Comparison of ENCODE assay signal across 8 cellular contexts in the genomic region with DNA sequence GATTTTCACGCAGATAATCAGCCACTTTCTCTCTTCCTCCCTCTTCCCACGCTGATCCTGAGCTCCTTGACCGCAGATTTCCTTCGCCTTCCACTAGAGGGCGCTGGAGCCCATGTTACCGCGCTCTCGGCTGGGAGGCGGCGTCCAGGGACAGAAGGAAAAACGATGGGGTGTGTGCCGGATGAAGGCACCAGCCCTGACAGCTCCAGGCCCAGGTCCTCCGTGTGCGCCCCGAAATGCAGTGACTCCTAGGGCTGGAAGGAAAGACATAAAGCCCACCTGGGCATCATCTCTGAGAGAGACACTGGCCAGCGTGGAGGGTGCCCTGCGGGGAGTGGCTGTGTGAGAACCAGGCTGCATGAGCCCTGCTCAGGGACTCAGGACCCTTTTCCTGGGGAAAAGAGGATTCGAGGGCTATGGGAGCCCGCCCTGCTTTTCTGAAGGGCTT. TPM values are rescaled to one million over a fixed set of nuclear protein-coding genes. Genes with fewer than 3 reads are reported as not detected.
DNase-seq lines count a peak whose midpoint lies in the region; ATAC-seq, FAIRE-seq and TF ChIP-seq lines count a peak whose summit lies in the region.

No MANE protein-coding gene starts in this region.

- CTCF ChIA-PET in H1 (lab: Charles Lee; ENCODE audit: partially characterized antibody): interaction anchor here (0.6 to 3.7 kb wide), 49 partner anchors 8 to 1898 kb away, joined by 3 to 43 read pairs (median 4); no protein-coding TSS in a partner anchor

- peak; percentile 93 to 94 for TF ChIP-seq RAD21 in H1 (IDR thresholded peaks at IDR 0.05 in 1 of 2, conservative IDR thresholded peaks at IDR 0.05 in 1 of 2; ENCODE audit: low read depth in 2 of 2, low read length in 2 of 2)

- no peak overlapping the region for H4K91ac ChIP-seq in H1 (replicated peaks; ENCODE audit: insufficient read length, low read length)

- ATAC-seq in HG03135 (IDR thresholded peaks at IDR 0.05; ENCODE audit: unreplicated experiment): peak; percentile 73
- ATAC-seq in memory B cell (ENCODE audit: low read depth): no peak

- no peak overlapping the region for H3K56ac ChIP-seq in H1 (replicated peaks; ENCODE audit: insufficient read length, low read depth, low read length)

- no peak overlapping the region for H2BK12ac ChIP-seq in H1 (ENCODE audit: low read depth, low read length)

- no peak overlapping the region for H4K5ac ChIP-seq in H1 (ENCODE audit: insufficient read length, low read depth, low read length)

- H3K23me2 ChIP-seq in H1 (ENCODE audit: low read depth, low read length): no peaks in the 10 kb centered on the region

- H3K79me1 ChIP-seq in H1 (ENCODE audit: low read depth, low read length): no peaks in the 10 kb centered on the region

- no peak overlapping the region for H3K18ac ChIP-seq in H1 (ENCODE audit: extremely low read depth, low read length)

- no peak for TF ChIP-seq POLR2A in H1 (IDR thresholded peaks at IDR 0.05; ENCODE audit: control extremely low read depth in 1 of 2, low read depth in 2 of 2, low read length in 2 of 2)

- H3K4ac ChIP-seq in H1 (replicated peaks; ENCODE audit: insufficient read length, low read depth, low read length): no peak overlapping the region

- peak overlapping the region in 1 of 2 experiments; percentile 66; a peak in 3 of 4 replicates for H3K4me2 ChIP-seq in H1 (ENCODE audit: insufficient read depth in 1 of 2, low read depth in 2 of 2, low read length in 2 of 2)

- FAIRE-seq in H1 (lab: Jason Lieb, UNC): peak; percentile 63

- no peaks in the 10 kb centered on the region; a peak in 1 of 7 replicates for H3K27me3 ChIP-seq in H1 (replicated peaks in 1 of 4; ENCODE audit: control insufficient read depth in 3 of 4, extremely low read depth in 1 of 4, insufficient read depth in 3 of 4, low read length in 3 of 4)

- POLR2A ChIA-PET in H1 (lab: Charles Lee; ENCODE audit: partially characterized antibody): no interaction called here

- H4K20me1 ChIP-seq in H1 (replicated peaks in 1 of 2; ENCODE audit: control insufficient read depth in 1 of 2, insufficient read depth in 2 of 2, low read length in 2 of 2): no peaks in the 10 kb centered on the region

- H2BK5ac ChIP-seq in H1 (ENCODE audit: low read depth, low read length): no peak overlapping the region

- TF ChIP-seq CTCF in H1 (IDR thresholded peaks at IDR 0.05; ENCODE audit: control extremely low read depth in 1 of 3, insufficient read depth in 1 of 3, low read depth in 1 of 3, low read length in 3 of 3): peak; percentile 84 to 89 (median 87)

- H3K9me3 Mint-ChIP-seq in memory B cell: no peaks in the 10 kb centered on the region

- no peak overlapping the region for H3K23ac ChIP-seq in H1 (ENCODE audit: insufficient read length)

- no peaks in the 10 kb centered on the region for H3K36me3 ChIP-seq in H1 (ENCODE audit: control insufficient read depth in 2 of 4, insufficient read depth in 4 of 4, low read length in 3 of 4)

- 21% methylated on average over 19 of the region's 19 CpGs; no CpG with 5 or more reads in 1 of the 2 experiments for WGBS in H1 (ENCODE audit: extremely low coverage in 1 of 2, insufficient coverage in 1 of 2, insufficient read length in 1 of 2, insufficient replicate concordance in 2 of 2, low coverage in 1 of 2, low lambda C conversion rate in 2 of 2, missing lambda C conversion rate in 1 of 2), 2 experiments

- H2BK20ac ChIP-seq in H1 (ENCODE audit: low read length): no peak overlapping the region

- no peak overlapping the region; the same call in 1 of the 2 replicates for H4K8ac ChIP-seq in H1 (ENCODE audit: extremely low read depth, insufficient read depth, low read length)

- H3K4me1 Mint-ChIP-seq in memory B cell: peaks cover 5% of the 10 kb centered on the region

- H3K4me3 Mint-ChIP-seq in memory B cell: no peak overlapping the region

- H3K27ac ChIP-seq in H1 (ENCODE audit: low read depth, low read length): no peak overlapping the region

- H3K9me3 ChIP-seq in H1 (ENCODE audit: insufficient read depth in 2 of 2, low read depth in 1 of 2, low read length in 1 of 2): no peaks in the 10 kb centered on the region

- TF ChIP-seq EP300 in H1 (IDR thresholded peaks at IDR 0.05; ENCODE audit: borderline replicate concordance in 1 of 2, low read depth in 2 of 2, low read length in 2 of 2): no peak

- peak; percentile 33 for DNase-seq in SIG-M5 treated with dmso at 0.1 percent for 504 hours (lab: John Stamatoyannopoulos, UW; ENCODE audit: unreplicated experiment)
- no peak for DNase-seq in SIG-M5 (lab: John Stamatoyannopoulos, UW)
- peak; percentile 79 for DNase-seq in NCI-H345 (lab: John Stamatoyannopoulos, UW)
- DNase-seq in activated CD4-positive, alpha-beta T cell treated with anti-CD3 and anti-CD28 coated beads for 48 hours: peak; percentile 68
- peak in 1 of 2 experiments; percentile 90 for DNase-seq in H1 (ENCODE audit: low read depth in 1 of 2, low spot score in 2 of 2)
- DNase-seq in memory B cell (ENCODE audit: low spot score in 2 of 2): peak; percentile 14 to 43
- DNase-seq in stimulated activated CD8-positive, alpha-beta memory T cell treated with anti-CD3 and anti-CD28 coated beads, Interleukin-4, amount 100 ng/mL, for 24 hours (ENCODE audit: low read depth): peak; percentile 31

- no peak overlapping the region for H3K14ac ChIP-seq in H1 (ENCODE audit: insufficient read length)

- H2AFZ ChIP-seq in H1 (ENCODE audit: low read length): peak overlapping the region; percentile 98

- peaks cover 0 to 2% (median under 1%) of the 10 kb centered on the region in 4 experiments; a peak in 3 of 7 replicates for H3K4me1 ChIP-seq in H1 (replicated peaks in 1 of 4; ENCODE audit: control insufficient read depth in 3 of 4, insufficient read depth in 4 of 4, low read length in 3 of 4)

- H3K36me3 Mint-ChIP-seq in memory B cell: no peaks in the 10 kb centered on the region

- H3K27me3 Mint-ChIP-seq in memory B cell: peaks cover 19% of the 10 kb centered on the region

- no peak overlapping the region for H2BK15ac ChIP-seq in H1 (ENCODE audit: low read length)

- no peak overlapping the region for H2AK5ac ChIP-seq in H1 (ENCODE audit: low read depth, low read length)

- no peak overlapping the region for H2BK120ac ChIP-seq in H1 (replicated peaks; ENCODE audit: low read depth, low read length)

- H3K9ac ChIP-seq in H1 (replicated peaks in 1 of 4; ENCODE audit: extremely low read depth in 1 of 4, low read depth in 3 of 4, low read length in 3 of 4): no peak overlapping the region

- no peak overlapping the region for H3K27ac Mint-ChIP-seq in memory B cell

- H3K79me2 ChIP-seq in H1 (ENCODE audit: control insufficient read depth in 1 of 2, insufficient read depth in 2 of 2, low read length in 2 of 2): no peaks in the 10 kb centered on the region

- peak overlapping the region in 3 of 4 experiments; percentile 13 to 45 (median 23); a peak in 3 of 8 replicates for H3K4me3 ChIP-seq in H1 (ENCODE audit: extremely low read depth in 1 of 4, insufficient read depth in 2 of 4, low read depth in 3 of 4, low read length in 4 of 4)

TF ChIP-seq in H1, 55 proteins besides CTCF, POLR2A, EP300 and RAD21:
- TF ChIP-seq CEBPB (IDR thresholded peaks at IDR 0.05; ENCODE audit: low read depth, low read length) (no peak), KDM4A (IDR thresholded peaks at IDR 0.05; ENCODE audit: low read depth, low read length, severe bottlenecking) (peak; percentile 34)
TF ChIP-seq in H1: peak in this region for 1.

RNA-seq across cellular contexts. Expression of a gene that starts 44.9 kb away (rescaled TPM):
- 2.1 and 2.2 TPM in 2 replicates for total RNA-seq in H1 (2021; fragmentation: NEBNext Ultra II Directional; extraction: Animal tissue kit (Norgen Biotek cat#: 25700))
- polyA plus RNA-seq in H1 (2011; rRNA removed): 0.49 and 0.59 TPM in 2 replicates
- 0.56 TPM for polyA plus RNA-seq in H1 (2011; cell fraction: cytosol; rRNA removed)
- polyA plus RNA-seq in H1 (2011; cell fraction: nucleus; rRNA removed): 0.77 TPM
- polyA plus RNA-seq in H1 (2012, experiment 1 of 2): 0.69 to 1.1 TPM (median 0.87 TPM) in 4 replicates
- 0.38 TPM for polyA plus RNA-seq in H1 (2012, experiment 2 of 2)
- polyA plus RNA-seq in H1 (2013, experiment 1 of 2): 3.9 TPM
- polyA plus RNA-seq in H1 (2013, experiment 2 of 2): 4.3 TPM
- 0.44 and 0.78 TPM in 2 replicates for polyA minus RNA-seq in H1 (2011; rRNA and poly(A)+ RNA removed)
- 0.81 TPM for polyA minus RNA-seq in H1 (2011; cell fraction: cytosol; rRNA and poly(A)+ RNA removed)
- polyA minus RNA-seq in H1 (2011; cell fraction: nucleus; rRNA and poly(A)+ RNA removed): 1.9 TPM
